Comparison of ENCODE assay signal across 17 cellular contexts in the genomic region with DNA sequence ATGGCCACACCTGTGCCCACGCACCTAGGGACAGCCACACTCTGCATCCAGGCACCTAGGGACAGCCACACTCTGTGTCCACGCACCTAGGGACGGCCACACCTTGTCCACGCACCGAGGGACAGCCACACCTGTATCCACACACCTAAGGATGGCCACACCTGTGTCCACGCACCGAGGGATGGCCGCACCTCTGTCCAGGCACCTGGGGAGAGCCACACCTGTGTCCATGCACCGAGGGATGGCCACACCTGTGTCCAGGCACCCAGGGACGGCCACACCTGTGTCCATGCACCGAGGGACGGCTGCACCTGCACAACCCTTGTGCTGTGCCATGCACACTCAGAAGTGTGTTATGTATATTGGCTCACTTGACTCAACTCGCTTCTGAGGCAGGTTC. TPM values are rescaled to one million over a fixed set of nuclear protein-coding genes. Genes with fewer than 3 reads are reported as not detected.
DNase-seq lines count a peak whose midpoint lies in the region; ATAC-seq and FAIRE-seq lines count a peak whose summit lies in the region.
"Had no signal": no experiment of that assay in that cellular context is flagged by ENCODE, and none has a peak within 500 bp of the region (broad histone marks: within the 10 kb centered on the region; RNA-seq: fewer than 3 reads in every experiment).

No MANE protein-coding gene starts in this region.

- H2AFZ ChIP-seq in neuronal stem cell (ENCODE audit: low read length), result no peak overlapping the region

- peak; percentile 92 for FAIRE-seq in HTR-8/SVneo (lab: Jason Lieb, UNC)
- FAIRE-seq: A549, GM12878, GM19239 had no signal

- no peak overlapping the region for H3K27ac Mint-ChIP-seq in activated CD4-positive, alpha-beta T cell treated with anti-CD3 and anti-CD28 coated beads for 36 hours
- H3K27ac Mint-ChIP-seq: CD4-positive, alpha-beta memory T cell had no signal

- CTCF ChIA-PET in activated CD4-positive, alpha-beta T cell treated with anti-CD3 and anti-CD28 coated beads for 36 hours (lab: Charles Lee), result interaction anchor here (0.6 to 1.2 kb wide), 3 partner anchors 15 to 131 kb away, joined by 3 to 4 read pairs (median 4); no protein-coding TSS in a partner anchor

- no peaks in the 10 kb centered on the region for H3K79me1 ChIP-seq in neuronal stem cell (ENCODE audit: low read depth, low read length)

- H3K4me2 ChIP-seq in neuronal stem cell (ENCODE audit: insufficient read depth, low read length, poor library complexity, severe bottlenecking), result no peak overlapping the region
- H3K4me2 ChIP-seq: A549 had no signal

- H2BK120ac ChIP-seq in neuronal stem cell (ENCODE audit: low read depth, low read length), result no peak overlapping the region

- peak overlapping the region; percentile 11 for H3K18ac ChIP-seq in neuronal stem cell (ENCODE audit: low read length)

- H3K27me3 Mint-ChIP-seq in activated CD4-positive, alpha-beta T cell treated with anti-CD3 and anti-CD28 coated beads for 36 hours, result peaks cover 15% of the 10 kb centered on the region

- no peak overlapping the region for H3K27ac ChIP-seq in neuronal stem cell (replicated peaks; ENCODE audit: low read length)
- H3K27ac ChIP-seq: A549, C4-2B, HL-60 had no signal

- H4K8ac ChIP-seq in neuronal stem cell (ENCODE audit: low read depth, low read length), result peak overlapping the region; percentile 96

- no peaks in the 10 kb centered on the region for H3K36me3 Mint-ChIP-seq in activated CD4-positive, alpha-beta T cell treated with anti-CD3 and anti-CD28 coated beads for 36 hours (ENCODE audit: low read depth)
- H3K36me3 Mint-ChIP-seq: CD4-positive, alpha-beta memory T cell had no signal

- H3K23ac ChIP-seq in neuronal stem cell (ENCODE audit: low read depth, low read length, poor library complexity), result peak overlapping the region; percentile 16

- peak overlapping the region; percentile 73 for H3K14ac ChIP-seq in neuronal stem cell (ENCODE audit: low read length)

- H3K4me3 ChIP-seq in neuronal stem cell (ENCODE audit: low read length in 2 of 2), result peak overlapping the region in 1 of 2 donors; percentile 31
- H3K4me3 ChIP-seq: A549, GM12878 had no signal

- H3K4me3 Mint-ChIP-seq in activated CD4-positive, alpha-beta T cell treated with anti-CD3 and anti-CD28 coated beads for 36 hours, result no peak overlapping the region
- H3K4me3 Mint-ChIP-seq: CD4-positive, alpha-beta memory T cell had no signal

- H3K4ac ChIP-seq in neuronal stem cell (ENCODE audit: low read length), result peak overlapping the region; percentile 0

- H3K36me3 ChIP-seq in neuronal stem cell (replicated peaks in 1 of 2; ENCODE audit: control insufficient read depth in 2 of 2, insufficient read depth in 2 of 2, low read length in 2 of 2), result no peaks in the 10 kb centered on the region
- H3K36me3 ChIP-seq: BE2C had no signal

- no peaks in the 10 kb centered on the region for H3K9me3 Mint-ChIP-seq in activated CD4-positive, alpha-beta T cell treated with anti-CD3 and anti-CD28 coated beads for 36 hours (ENCODE audit: low read depth)

- H4K91ac ChIP-seq in neuronal stem cell (ENCODE audit: low read depth, low read length, poor library complexity), result no peak overlapping the region

- ATAC-seq in esophagus mucosa (peak; percentile 3), left ventricle myocardium superior (no peak)
- no peak for ATAC-seq in activated CD4-positive, alpha-beta T cell treated with anti-CD3 and anti-CD28 coated beads for 36 hours
- ATAC-seq: A549, GM12878 had no signal

- peak overlapping the region; percentile 61 for H2BK5ac ChIP-seq in neuronal stem cell (ENCODE audit: low read length)

- H2BK15ac ChIP-seq in neuronal stem cell (ENCODE audit: low read length), result no peak overlapping the region

- peak overlapping the region; percentile 77 for H2BK12ac ChIP-seq in neuronal stem cell (ENCODE audit: low read length)

- no peak for DNase-seq in HTR-8/SVneo (ENCODE audit: insufficient read length, low spot score)
- no peak for DNase-seq in neuronal stem cell (ENCODE audit: low spot score)
- no peak for DNase-seq in HCEC 1CT
- no peak for DNase-seq in left ventricle myocardium superior
- no peak for DNase-seq in activated CD4-positive, alpha-beta T cell treated with anti-CD3 and anti-CD28 coated beads for 36 hours
- DNase-seq: BE2C, DMS79 had no signal

- WGBS in neuronal stem cell (ENCODE audit: extremely low coverage in 2 of 2, insufficient read length in 2 of 2, insufficient replicate concordance in 1 of 2), 2 donors, result no CpG with 5 or more reads among the region's 13 CpGs

- H3K9me3 ChIP-seq in neuronal stem cell (replicated peaks in 1 of 2; ENCODE audit: control insufficient read depth in 2 of 2, insufficient read depth in 1 of 2, low read depth in 1 of 2, low read length in 2 of 2), result no peaks in the 10 kb centered on the region
- H3K9me3 ChIP-seq: A549, BE2C had no signal

- POLR2A ChIA-PET in activated CD4-positive, alpha-beta T cell treated with anti-CD3 and anti-CD28 coated beads for 36 hours (lab: Charles Lee), result no interaction called here

- intact Hi-C loops in left ventricle myocardium superior (cut with micrococcal nuclease), result no loop called here
- intact Hi-C loops in activated CD4-positive, alpha-beta T cell treated with anti-CD3 and anti-CD28 coated beads for 36 hours (cut with DNase I, micrococcal nuclease), result no loop called here

- no peaks in the 10 kb centered on the region for H3K4me1 Mint-ChIP-seq in activated CD4-positive, alpha-beta T cell treated with anti-CD3 and anti-CD28 coated beads for 36 hours
- H3K4me1 Mint-ChIP-seq: CD4-positive, alpha-beta memory T cell had no signal

- H3K9ac ChIP-seq in neuronal stem cell (ENCODE audit: low read depth, low read length, poor library complexity), result no peak overlapping the region

- H3K27me3 ChIP-seq in neuronal stem cell (ENCODE audit: control insufficient read depth in 3 of 3, insufficient read depth in 3 of 3, low read depth in 1 of 3, low read length in 3 of 3), result peaks cover 0 to 84% (median 0%) of the 10 kb centered on the region in 3 experiments

- peak overlapping the region; percentile 8 for H2AK5ac ChIP-seq in neuronal stem cell (ENCODE audit: low read depth, low read length)

- peaks cover 0 to 2% of the 10 kb centered on the region in 2 donors for H3K4me1 ChIP-seq in neuronal stem cell (ENCODE audit: control insufficient read depth in 2 of 2, insufficient read depth in 1 of 2, low read depth in 1 of 2, low read length in 2 of 2)
- H3K4me1 ChIP-seq: A549, BE2C had no signal

RNA-seq across cellular contexts. Expression of gene OVOL1, which starts 10.8 kb away (rescaled TPM):
- total RNA-seq in esophagus mucosa, result 49.0 TPM
- 0.03 TPM for polyA plus RNA-seq in neuronal stem cell (2013, experiment 1 of 2)
- polyA plus RNA-seq in neuronal stem cell (2013, experiment 2 of 2), result 0.01 TPM
- not detected for total RNA-seq in left ventricle myocardium superior
- total RNA-seq in activated CD4-positive, alpha-beta T cell treated with anti-CD3 and anti-CD28 coated beads for 36 hours, result under 1 TPM; 0.09 to 0.19 TPM
- total RNA-seq: CD4-positive, alpha-beta memory T cell; G401; H4 had no signal
- polyA plus RNA-seq: A549; AG04450; CD4-positive, alpha-beta memory T cell had no signal

RNA-seq across cellular contexts. Expression of gene AP5B1, which starts 16.9 kb away (rescaled TPM):
- total RNA-seq in esophagus mucosa (18.2 TPM), left ventricle myocardium superior (6.7 TPM)
- 4.0 TPM for polyA plus RNA-seq in neuronal stem cell (2013, experiment 1 of 2)
- 4.1 TPM for polyA plus RNA-seq in neuronal stem cell (2013, experiment 2 of 2)
- 10 to 100 TPM; 11.7 to 14.4 TPM for total RNA-seq in activated CD4-positive, alpha-beta T cell treated with anti-CD3 and anti-CD28 coated beads for 36 hours

RNA-seq across cellular contexts. Expression of gene SNX32, which starts 36.1 kb away (rescaled TPM):
- total RNA-seq in esophagus mucosa, result 0.12 TPM
- 3.0 TPM for polyA plus RNA-seq in neuronal stem cell (2013, experiment 1 of 2)
- polyA plus RNA-seq in neuronal stem cell (2013, experiment 2 of 2), result 3.3 TPM
- not detected for total RNA-seq in left ventricle myocardium superior
- total RNA-seq in activated CD4-positive, alpha-beta T cell treated with anti-CD3 and anti-CD28 coated beads for 36 hours, result 1 to 10 TPM; 2.9 to 3.0 TPM
- total RNA-seq: G401, H4 had no signal

Comparison
In these comparisons a context has a peak if more than half of its experiments do, and no peak if none do; other contexts are left out.
1. RNA of gene OVOL1, which starts 10.8 kb away (total RNA-seq): 49.0 TPM in esophagus mucosa (single experiment); 0.09 to 0.19 TPM in activated CD4-positive, alpha-beta T cell treated with anti-CD3 and anti-CD28 coated beads for 36 hours and not detected in left ventricle myocardium superior (single experiment); every median in the first group is over 10 times any median in the second.